ENCODE assay signal across 8 cellular contexts in genomic region chr5:131488463-131488862, GRCh38.
DNase-seq lines count a peak whose midpoint lies in the region; ATAC-seq and TF ChIP-seq lines count a peak whose summit lies in the region.

No MANE protein-coding gene starts in this region.

- H3K36me3 ChIP-seq in CD8-positive, alpha-beta memory T cell (ENCODE audit: insufficient read depth, low read length): peaks cover 21% of the 10 kb centered on the region
- H3K36me3 ChIP-seq in BE2C: peaks cover 40% of the 10 kb centered on the region

- H3K27ac Mint-ChIP-seq in CD8-positive, alpha-beta memory T cell: peak overlapping the region in 6 of 8 donors; percentile 6 to 88 (median 48)
- H3K27ac Mint-ChIP-seq in chondrocyte (ENCODE audit: unreplicated experiment) (peak overlapping the region; percentile 92), type B pancreatic cell (no peak overlapping the region)

- H3K27me3 ChIP-seq in CD8-positive, alpha-beta memory T cell (ENCODE audit: insufficient read depth, low read length, poor library complexity, severe bottlenecking): no peaks in the 10 kb centered on the region
- H3K27me3 ChIP-seq in BE2C: no peaks in the 10 kb centered on the region

- POLR2A ChIA-PET in CD8-positive, alpha-beta memory T cell (lab: Charles Lee): no interaction called here

- H3K27ac ChIP-seq in CD8-positive, alpha-beta memory T cell (ENCODE audit: low read depth, low read length): no peak overlapping the region

- peaks cover 34 to 48% (median 34%) of the 10 kb centered on the region in 3 donors for H3K4me1 Mint-ChIP-seq in CD8-positive, alpha-beta memory T cell
- H3K4me1 Mint-ChIP-seq in chondrocyte (ENCODE audit: low read depth) (peaks cover 31% of the 10 kb centered on the region), type B pancreatic cell (ENCODE audit: unreplicated experiment) (no peaks in the 10 kb centered on the region)

- no peak overlapping the region for H3K4me3 ChIP-seq in CD8-positive, alpha-beta memory T cell (ENCODE audit: low read length)
- H3K4me3 ChIP-seq in BE2C (ENCODE audit: low read depth, low read length): no peak overlapping the region

- CTCF ChIA-PET in CD8-positive, alpha-beta memory T cell (lab: Charles Lee): no interaction called here

- no peaks in the 10 kb centered on the region for H3K9me3 ChIP-seq in CD8-positive, alpha-beta memory T cell (ENCODE audit: low read length)
- H3K9me3 ChIP-seq in BE2C: peaks cover 4% of the 10 kb centered on the region; the same call in 1 of the 2 replicates

- no peak for DNase-seq in CD8-positive, alpha-beta memory T cell
- no peak for DNase-seq in chondrocyte (ENCODE audit: low spot score)
- no peak for DNase-seq in COR-L47 (lab: John Stamatoyannopoulos, UW)
- DNase-seq in BE2C: no peak
- DNase-seq in type B pancreatic cell (ENCODE audit: extremely low spot score, unreplicated experiment): no peak
- DNase-seq in SKM-1 (lab: John Stamatoyannopoulos, UW; ENCODE audit: unreplicated experiment): no peak

- peaks cover 8% of the 10 kb centered on the region for H3K4me1 ChIP-seq in CD8-positive, alpha-beta memory T cell (ENCODE audit: insufficient read depth, low read length)
- H3K4me1 ChIP-seq in BE2C: no peaks in the 10 kb centered on the region

- peak; percentile 93 for ATAC-seq in GM19455 (IDR thresholded peaks at IDR 0.05; ENCODE audit: unreplicated experiment)
- ATAC-seq in HG03432 (IDR thresholded peaks at IDR 0.05; ENCODE audit: unreplicated experiment): peak; percentile 94

- no peak overlapping the region for H3K4me3 Mint-ChIP-seq in CD8-positive, alpha-beta memory T cell
- H3K4me3 Mint-ChIP-seq in chondrocyte (ENCODE audit: unreplicated experiment) (peak overlapping the region; percentile 19), type B pancreatic cell (no peak overlapping the region)

- no peaks in the 10 kb centered on the region for H3K9me3 Mint-ChIP-seq in CD8-positive, alpha-beta memory T cell
- H3K9me3 Mint-ChIP-seq in chondrocyte (ENCODE audit: low read depth): no peaks in the 10 kb centered on the region
- no peaks in the 10 kb centered on the region for H3K9me3 Mint-ChIP-seq in type B pancreatic cell

- H3K27me3 Mint-ChIP-seq in CD8-positive, alpha-beta memory T cell: no peaks in the 10 kb centered on the region
- H3K27me3 Mint-ChIP-seq in chondrocyte (ENCODE audit: low read depth) (no peaks in the 10 kb centered on the region), type B pancreatic cell (no peaks in the 10 kb centered on the region)

- TF ChIP-seq CTCF in chondrocyte (IDR thresholded peaks at IDR 0.05) (no peak), BE2C (IDR thresholded peaks at IDR 0.05; ENCODE audit: low read depth, low read length) (no peak), type B pancreatic cell (conservative IDR thresholded peaks at IDR 0.05) (no peak)

- peaks cover 21 to 78% (median 33%) of the 10 kb centered on the region in 3 donors for H3K36me3 Mint-ChIP-seq in CD8-positive, alpha-beta memory T cell
- H3K36me3 Mint-ChIP-seq in chondrocyte (ENCODE audit: low read depth) (peaks cover 9% of the 10 kb centered on the region), type B pancreatic cell (peaks cover 15% of the 10 kb centered on the region)
